ENCODE assay signal across 19 cellular contexts in genomic region chr1:76198452-76198851, GRCh38.
A peak's percentile ranks its signal among the peaks of the same experiment; 100 is the strongest.
DNase-seq lines count a peak whose midpoint lies in the region; ATAC-seq and TF ChIP-seq lines count a peak whose summit lies in the region.
"Had no signal": no experiment of that assay in that cellular context is flagged by ENCODE, and none has a peak within 500 bp of the region (broad histone marks: within the 10 kb centered on the region; RNA-seq: fewer than 3 reads in every experiment).

No MANE protein-coding gene starts in this region.

- no peak overlapping the region for H3K23ac ChIP-seq in trophoblast cell (ENCODE audit: low read length)

- H3K27me3 ChIP-seq in A673 (replicated peaks; ENCODE audit: insufficient read depth, low read depth, low read length, poor library complexity) (no peaks in the 10 kb centered on the region), prostate gland (replicated peaks; ENCODE audit: insufficient read depth) (no peaks in the 10 kb centered on the region), trophoblast cell (ENCODE audit: insufficient read depth, low read length) (no peaks in the 10 kb centered on the region)
- H3K27me3 ChIP-seq: BLaER1, SJCRH30 had no signal

- no peaks in the 10 kb centered on the region for H3K79me1 ChIP-seq in trophoblast cell (ENCODE audit: low read length)

- H3K4ac ChIP-seq in trophoblast cell (ENCODE audit: low read depth, low read length) = no peak overlapping the region

- H3K14ac ChIP-seq in trophoblast cell (ENCODE audit: low read length) = no peak overlapping the region

- no peak overlapping the region for H3K18ac ChIP-seq in trophoblast cell (ENCODE audit: low read length)

- no peak for TF ChIP-seq EP300 in Ishikawa (IDR thresholded peaks at IDR 0.05; ENCODE audit: borderline replicate concordance)

- H4K12ac ChIP-seq in trophoblast cell (ENCODE audit: low read depth, low read length) = no peak overlapping the region

- TF ChIP-seq RAD21 in Ishikawa (IDR thresholded peaks at IDR 0.05; ENCODE audit: low read depth) = no peak

- no peak overlapping the region for H2BK5ac ChIP-seq in trophoblast cell (ENCODE audit: low read depth, low read length, poor library complexity)

- H3K36me3 ChIP-seq in A673 (ENCODE audit: insufficient read depth, low read length, poor library complexity, severe bottlenecking) (no peaks in the 10 kb centered on the region), prostate gland (no peaks in the 10 kb centered on the region), trophoblast cell (ENCODE audit: control insufficient read depth in 1 of 2, insufficient read depth in 2 of 2, low read length in 2 of 2) (no peaks in the 10 kb centered on the region)
- H3K36me3 ChIP-seq: BLaER1, SJCRH30 had no signal

- CTCF ChIA-PET in A673 (lab: Charles Lee) = no interaction called here

- WGBS in prostate gland = 91% methylated on average over 2 of the region's 2 CpGs
- WGBS in trophoblast cell (ENCODE audit: extremely low coverage, insufficient coverage, insufficient read length) = no CpG with 5 or more reads among the region's 2 CpGs

- no peak overlapping the region for H3K27ac ChIP-seq in A673 (ENCODE audit: low read depth, low read length, poor library complexity, severe bottlenecking)
- H3K27ac ChIP-seq in prostate gland = no peak overlapping the region
- H3K27ac ChIP-seq in trophoblast cell (ENCODE audit: low read depth, low read length) = no peak overlapping the region
- H3K27ac ChIP-seq: BLaER1, KMS-11, SJCRH30 had no signal

- H2AK5ac ChIP-seq in trophoblast cell (ENCODE audit: low read length) = no peak overlapping the region

- POLR2A ChIA-PET in A673 (lab: Charles Lee; ENCODE audit: low non-redundant PET) = no interaction called here

- no peaks in the 10 kb centered on the region for H3K4me1 ChIP-seq in A673 (ENCODE audit: insufficient read depth, low read length, poor library complexity, severe bottlenecking)
- H3K4me1 ChIP-seq in prostate gland (replicated peaks) = no peaks in the 10 kb centered on the region
- H3K4me1 ChIP-seq in trophoblast cell (ENCODE audit: control insufficient read depth in 1 of 2, insufficient read depth in 2 of 2, low read length in 2 of 2) = no peaks in the 10 kb centered on the region
- H3K4me1 ChIP-seq: SJCRH30 had no signal

- intact Hi-C loops in A673 (cut with micrococcal nuclease; ENCODE audit: unreplicated experiment) (no loop called here), prostate gland (cut with DNase I) (no loop called here)

- no peak for TF ChIP-seq CTCF in A673 (conservative IDR thresholded peaks at IDR 0.05; ENCODE audit: low read depth, low read length)
- TF ChIP-seq CTCF in astrocyte of the spinal cord (IDR thresholded peaks at IDR 0.05; ENCODE audit: low read depth, low read length) = no peak
- TF ChIP-seq CTCF in prostate gland (IDR thresholded peaks at IDR 0.05) = no peak

- ATAC-seq in HG03139 (IDR thresholded peaks at IDR 0.05; ENCODE audit: unreplicated experiment) = no peak

- no peak overlapping the region for H4K8ac ChIP-seq in trophoblast cell (ENCODE audit: low read depth, low read length)

- H3K9me3 ChIP-seq in A673 (ENCODE audit: low read depth, low read length, poor library complexity, severe bottlenecking) (no peaks in the 10 kb centered on the region), prostate gland (no peaks in the 10 kb centered on the region), trophoblast cell (ENCODE audit: insufficient read depth, low read depth, low read length) (no peaks in the 10 kb centered on the region)
- H3K9me3 ChIP-seq: BLaER1, SJCRH30 had no signal

- H3K4me2 ChIP-seq in trophoblast cell (ENCODE audit: low read length) = no peak overlapping the region
- H3K4me2 ChIP-seq: BLaER1, KMS-11 had no signal

- H4K91ac ChIP-seq in trophoblast cell (ENCODE audit: low read depth, low read length) = no peak overlapping the region

- H2BK12ac ChIP-seq in trophoblast cell (ENCODE audit: low read length) = no peak overlapping the region

- in situ Hi-C loops in astrocyte of the spinal cord (cut with HindIII; ENCODE audit: low sequenced_read_pairs) = no loop called here

- no peak overlapping the region for H2AFZ ChIP-seq in trophoblast cell (ENCODE audit: insufficient read depth, low read length, poor library complexity)

- DNase-seq in A673 (ENCODE audit: low spot score) (peak; percentile 2), astrocyte of the spinal cord (ENCODE audit: low read depth, low spot score) (peak; percentile 1), iris pigment epithelial cell (ENCODE audit: low read depth) (peak; percentile 6), prostate gland (ENCODE audit: low spot score) (no peak), trophoblast cell (no peak), NCI-H146 (lab: John Stamatoyannopoulos, UW) (no peak)
- DNase-seq: CD4-positive, alpha-beta T cell; COR-L47; DMS79; H7; MV-4-11; NCI-H1694 treated with DMSO at 0.1 percent for 48 hours; NCI-H446; NCI-H526 had no signal

- H2BK120ac ChIP-seq in trophoblast cell (ENCODE audit: insufficient read depth, low read length, poor library complexity) = no peak overlapping the region

- H3K79me2 ChIP-seq in trophoblast cell (ENCODE audit: control insufficient read depth, insufficient read depth, low read length, poor library complexity) = no peaks in the 10 kb centered on the region

- no peak for TF ChIP-seq POLR2A in prostate gland (IDR thresholded peaks at IDR 0.05)

- H3K9ac ChIP-seq in trophoblast cell (ENCODE audit: low read length) = no peak overlapping the region
- H3K9ac ChIP-seq: BLaER1, KMS-11 had no signal

- no TSS peak for BruUV-seq in A673 (replicated peaks; lab: Mats Ljungman, UMichigan)

- H3K4me3 ChIP-seq in A673 (ENCODE audit: low read depth, low read length, poor library complexity, severe bottlenecking) (no peak overlapping the region), astrocyte of the spinal cord (ENCODE audit: low read depth, low read length) (no peak overlapping the region), prostate gland (no peak overlapping the region), trophoblast cell (ENCODE audit: low read depth, low read length) (no peak overlapping the region)
- H3K4me3 ChIP-seq: BLaER1, SJCRH30 had no signal

TF ChIP-seq in Ishikawa, 13 proteins besides CTCF, POLR2A, EP300 and RAD21:
- TF ChIP-seq EGR1 (IDR thresholded peaks at IDR 0.05) = no peak
- peak; percentile 75 for TF ChIP-seq REST (IDR thresholded peaks at IDR 0.05; ENCODE audit: low read depth)
- no peak for TF ChIP-seq TAF1 (IDR thresholded peaks at IDR 0.05; ENCODE audit: low read depth)

Comparison
In these comparisons a context has a peak if more than half of its experiments do, and no peak if none do; other contexts are left out.
1. DNase-seq: peak in A673 (single experiment), astrocyte of the spinal cord (single experiment) and iris pigment epithelial cell (single experiment); none in prostate gland (single experiment), trophoblast cell (0 of 2) and NCI-H146 (single experiment).